Comparison of ENCODE assay signal across 8 cellular contexts in genomic region chr4:7335363-7336066, GRCh38.
DNase-seq lines count a peak whose midpoint lies in the region; ATAC-seq, FAIRE-seq and TF ChIP-seq lines count a peak whose summit lies in the region.

No MANE protein-coding gene starts in this region.

- H3K9me3 ChIP-seq in HCT116 (ENCODE audit: control insufficient read depth in 1 of 2, insufficient read depth in 1 of 2, low read depth in 1 of 2, low read length in 2 of 2), result no peaks in the 10 kb centered on the region

- peak; percentile 83 for TF ChIP-seq RAD21 in HCT116 (IDR thresholded peaks at IDR 0.05; ENCODE audit: low read depth)

- POLR2A ChIA-PET in HCT116 (lab: Charles Lee), result no interaction called here

- no peaks in the 10 kb centered on the region for H3K79me2 ChIP-seq in HCT116 (ENCODE audit: insufficient read depth, low read length)

- H4K20me1 ChIP-seq in HCT116 (ENCODE audit: insufficient read depth), result no peaks in the 10 kb centered on the region

- FAIRE-seq in RCC 7860 (lab: Jason Lieb, UNC), result no peak

- no peak overlapping the region for H3K4me2 ChIP-seq in HCT116 (ENCODE audit: low read length)

- DNase-seq in COR-L47 (lab: John Stamatoyannopoulos, UW), result peak; percentile 35
- peak; percentile 42 for DNase-seq in HCT116 (ENCODE audit: low read depth, low spot score)
- DNase-seq in RCC 7860 (ENCODE audit: low spot score), result peak; percentile 17
- peak in 41 of 58 donors; percentile 11 to 73 (median 54) for DNase-seq in anterior cingulate cortex (lab: John Stamatoyannopoulos, UW)
- peak; percentile 28 to 74 for DNase-seq in hippocampal formation (lab: John Stamatoyannopoulos, UW)
- peak; percentile 27 for DNase-seq in stimulated activated CD4-positive, alpha-beta T cell treated with anti-CD3 and anti-CD28 coated beads, Interleukin-12 subunit alpha, Interleukin-12 subunit beta, amount 100 ng/mL, for 4 hours
- no peak for DNase-seq in cortex of kidney (lab: John Stamatoyannopoulos, UW)

- no peaks in the 10 kb centered on the region for H3K9me2 ChIP-seq in HCT116 (ENCODE audit: insufficient read depth)

- ATAC-seq in HCT116 (peak; percentile 97), HG03439 (IDR thresholded peaks at IDR 0.05; ENCODE audit: unreplicated experiment) (no peak)

- no peaks in the 10 kb centered on the region for H3K36me3 ChIP-seq in HCT116 (ENCODE audit: control insufficient read depth in 1 of 2, insufficient read depth in 2 of 2, low read length in 2 of 2)

- no peak overlapping the region for H2AFZ ChIP-seq in HCT116 (ENCODE audit: low read depth, low read length, poor library complexity, severe bottlenecking)

- peaks cover 0 to 7% of the 10 kb centered on the region in 2 experiments; a peak in 1 of 4 replicates for H3K4me1 ChIP-seq in HCT116 (ENCODE audit: control insufficient read depth in 1 of 2, insufficient read depth in 2 of 2, low read length in 2 of 2)

- RAD21 ChIA-PET in HCT116 (lab: Charles Lee; ENCODE audit: low non-redundant PET in 1 of 2, low total read pairs in 2 of 2, uncharacterized antibody in 2 of 2, unreplicated experiment in 2 of 2), result no interaction called here

- H3K9ac ChIP-seq in HCT116 (ENCODE audit: low read length), result no peak overlapping the region

- peak; percentile 67 to 91 (median 84) for TF ChIP-seq CTCF in HCT116 (IDR thresholded peaks at IDR 0.05 in 2 of 3, conservative IDR thresholded peaks at IDR 0.05 in 1 of 3; ENCODE audit: borderline replicate concordance in 1 of 3, insufficient read depth in 1 of 3, low read depth in 2 of 3, low read length in 2 of 3)

- no peak for TF ChIP-seq POLR2A in HCT116 (IDR thresholded peaks at IDR 0.05; ENCODE audit: borderline replicate concordance, extremely low read depth, insufficient read depth, insufficient read length)

- CTCF ChIA-PET in HCT116 (lab: Charles Lee), result interaction anchor here (0.6 to 1.9 kb wide), 23 partner anchors 10 to 467 kb away, joined by 3 to 26 read pairs (median 3); partner anchors contain the start of gene SORCS2

- H3K27ac ChIP-seq in HCT116 (ENCODE audit: low read depth, low read length), result no peak overlapping the region

- H3K27me3 ChIP-seq in HCT116 (ENCODE audit: insufficient read depth, low read length), result no peaks in the 10 kb centered on the region

- BruUV-seq in HCT116 (replicated peaks; lab: Mats Ljungman, UMichigan), result no TSS peak

- H3K4me3 ChIP-seq in HCT116 (replicated peaks in 1 of 2; ENCODE audit: low read depth in 1 of 2, low read length in 2 of 2), result no peak overlapping the region

- intact Hi-C loops in HCT116 (cut with micrococcal nuclease), result loop anchor here (2.0 kb wide), 1 partner anchor 141 kb away; no protein-coding TSS in a partner anchor

TF ChIP-seq in HCT116, 20 proteins besides CTCF, POLR2A, EP300 and RAD21:
- TF ChIP-seq ZFX (IDR thresholded peaks at IDR 0.05) (peak; percentile 28; the same call in 1 of the 2 replicates), EGR1 (IDR thresholded peaks at IDR 0.05; ENCODE audit: low read depth) (no peak), ATF3 (IDR thresholded peaks at IDR 0.05) (no peak)
TF ChIP-seq in HCT116: peak in this region for 1.
